16 cellular contexts compared by ENCODE assay signal in the genomic region with DNA sequence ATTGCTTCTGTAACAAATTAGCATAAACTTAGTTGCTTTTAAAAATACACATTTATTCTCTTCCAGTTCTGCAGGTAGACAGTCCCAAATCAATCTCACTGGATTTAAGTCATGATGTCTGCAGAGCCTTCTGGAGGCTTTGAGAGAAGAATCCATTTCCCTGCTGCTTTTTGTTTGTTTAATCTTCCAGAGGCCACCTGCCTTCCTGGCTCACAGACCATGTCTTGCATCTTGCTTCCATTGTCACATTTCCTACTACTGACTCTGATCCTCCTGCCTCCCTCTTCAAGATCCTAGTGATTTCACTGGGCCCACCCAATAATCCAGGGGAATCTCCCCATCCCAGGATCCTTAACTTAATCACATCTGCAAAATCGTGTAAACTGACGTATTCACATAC.
DNase-seq lines count a peak whose midpoint lies in the region; ATAC-seq and TF ChIP-seq lines count a peak whose summit lies in the region.
"Had no signal": no experiment of that assay in that cellular context is flagged by ENCODE, and none has a peak within 500 bp of the region (broad histone marks: within the 10 kb centered on the region; RNA-seq: fewer than 3 reads in every experiment).

No MANE protein-coding gene starts in this region.

- no peak for DNase-seq in GM23338 (ENCODE audit: low spot score)
- peak; percentile 65 for DNase-seq in NCI-H1417 treated with DMSO at 0.1 percent for 48 hours (lab: John Stamatoyannopoulos, UW)
- DNase-seq in NCI-H345 (lab: John Stamatoyannopoulos, UW) = peak; percentile 47
- DNase-seq in WERI-Rb-1 = peak; percentile 56
- DNase-seq in colonic mucosa = no peak
- no peak for DNase-seq in right lobe of liver
- no peak for DNase-seq in NCI-H1436 treated with DMSO at 0.1 percent for 48 hours (lab: John Stamatoyannopoulos, UW)
- DNase-seq in OCI-M1 (lab: John Stamatoyannopoulos, UW) = no peak
- DNase-seq: CD4-positive, alpha-beta T cell; EL; H7; NCI-H2029; NCI-H226; PC-3; T-helper 17 cell had no signal

- H3K4me1 ChIP-seq in GM23338 (ENCODE audit: insufficient read depth) (0 out of 2 replicates have a peak, but pooled peaks cover 7% of the 10 kb centered on the region), colonic mucosa (no peaks in the 10 kb centered on the region), right lobe of liver (no peaks in the 10 kb centered on the region)

- no peaks in the 10 kb centered on the region for H3K9me2 ChIP-seq in GM23338 (ENCODE audit: insufficient read depth)

- peaks cover 2% of the 10 kb centered on the region for H3K27me3 Mint-ChIP-seq in GM23338 (ENCODE audit: insufficient read depth, low read depth, poor library complexity)

- H3K36me3 Mint-ChIP-seq in GM23338 (ENCODE audit: low read depth) = no peaks in the 10 kb centered on the region

- intact Hi-C loops in colonic mucosa (cut with DNase I) = no loop called here
- intact Hi-C loops in right lobe of liver (cut with DNase I) = no loop called here

- ATAC-seq in GM23338 (no peak), right lobe of liver (no peak)
- ATAC-seq: PC-3, T-helper 17 cell had no signal

- TF ChIP-seq CTCF in GM23338 (conservative IDR thresholded peaks at IDR 0.05; ENCODE audit: low read depth in 2 of 2) = no peak
- TF ChIP-seq CTCF in WERI-Rb-1 (IDR thresholded peaks at IDR 0.05; ENCODE audit: low read depth, low read length) = no peak
- no peak for TF ChIP-seq CTCF in colonic mucosa (IDR thresholded peaks at IDR 0.05)
- TF ChIP-seq CTCF in right lobe of liver (IDR thresholded peaks at IDR 0.05) = no peak

- peaks cover 22% of the 10 kb centered on the region for H3K4me1 Mint-ChIP-seq in GM23338
- H3K4me1 Mint-ChIP-seq: B cell had no signal

- no peak overlapping the region for H3K4me3 Mint-ChIP-seq in GM23338
- H3K4me3 Mint-ChIP-seq: B cell; CD4-positive, alpha-beta T cell; T-helper 17 cell had no signal

- H3K9ac ChIP-seq in colonic mucosa (ENCODE audit: low read depth in 2 of 2, low read length in 2 of 2) = no peak overlapping the region

- H3K9me3 ChIP-seq in WERI-Rb-1 (ENCODE audit: severe bottlenecking) (no peaks in the 10 kb centered on the region), colonic mucosa (no peaks in the 10 kb centered on the region), right lobe of liver (no peaks in the 10 kb centered on the region)

- peaks cover 5% of the 10 kb centered on the region; the same call in 1 of the 2 replicates for H3K27me3 ChIP-seq in GM23338 (ENCODE audit: insufficient read depth)
- no peaks in the 10 kb centered on the region for H3K27me3 ChIP-seq in WERI-Rb-1 (ENCODE audit: insufficient read depth, low read depth, severe bottlenecking)
- H3K27me3 ChIP-seq in colonic mucosa = no peaks in the 10 kb centered on the region
- H3K27me3 ChIP-seq in right lobe of liver = no peaks in the 10 kb centered on the region

- no peaks in the 10 kb centered on the region for H3K9me3 Mint-ChIP-seq in GM23338
- H3K9me3 Mint-ChIP-seq: CD4-positive, alpha-beta T cell had no signal

- H3K4me3 ChIP-seq in GM23338 (no peak overlapping the region), WERI-Rb-1 (ENCODE audit: low read depth, low read length) (no peak overlapping the region), colonic mucosa (no peak overlapping the region), right lobe of liver (no peak overlapping the region)

- no peaks in the 10 kb centered on the region for H3K79me2 ChIP-seq in GM23338 (replicated peaks; ENCODE audit: insufficient read depth)

- WGBS in right lobe of liver (ENCODE audit: insufficient coverage, low coverage, low lambda C conversion rate, missing lambda C conversion rate) = 69% methylated on average over 2 of the region's 2 CpGs

- no peak for TF ChIP-seq POLR2A in right lobe of liver (IDR thresholded peaks at IDR 0.05)

- H4K20me1 ChIP-seq in GM23338 (replicated peaks; ENCODE audit: insufficient read depth) = no peaks in the 10 kb centered on the region

- H3K4me2 ChIP-seq in GM23338 = no peak overlapping the region

- H3K36me3 ChIP-seq in GM23338 (ENCODE audit: insufficient read depth) = no peaks in the 10 kb centered on the region
- no peaks in the 10 kb centered on the region for H3K36me3 ChIP-seq in WERI-Rb-1
- no peaks in the 10 kb centered on the region for H3K36me3 ChIP-seq in colonic mucosa
- H3K36me3 ChIP-seq in right lobe of liver = no peaks in the 10 kb centered on the region

- H3F3A ChIP-seq in GM23338 (replicated peaks; ENCODE audit: low read depth) = no peaks in the 10 kb centered on the region

- no peak overlapping the region for H3K27ac Mint-ChIP-seq in GM23338
- H3K27ac Mint-ChIP-seq: B cell; CD4-positive, alpha-beta T cell; T-helper 17 cell had no signal

- peak overlapping the region; percentile 54 for H2AFZ ChIP-seq in GM23338

- H3K27ac ChIP-seq in GM23338 (ENCODE audit: low read depth) (no peak overlapping the region), WERI-Rb-1 (no peak overlapping the region; the same call in 1 of the 2 replicates), colonic mucosa (no peak overlapping the region), right lobe of liver (no peak overlapping the region)

TF ChIP-seq in GM23338, 12 proteins besides CTCF, POLR2A, EP300 and RAD21:
- TF ChIP-seq, protein P1, sequence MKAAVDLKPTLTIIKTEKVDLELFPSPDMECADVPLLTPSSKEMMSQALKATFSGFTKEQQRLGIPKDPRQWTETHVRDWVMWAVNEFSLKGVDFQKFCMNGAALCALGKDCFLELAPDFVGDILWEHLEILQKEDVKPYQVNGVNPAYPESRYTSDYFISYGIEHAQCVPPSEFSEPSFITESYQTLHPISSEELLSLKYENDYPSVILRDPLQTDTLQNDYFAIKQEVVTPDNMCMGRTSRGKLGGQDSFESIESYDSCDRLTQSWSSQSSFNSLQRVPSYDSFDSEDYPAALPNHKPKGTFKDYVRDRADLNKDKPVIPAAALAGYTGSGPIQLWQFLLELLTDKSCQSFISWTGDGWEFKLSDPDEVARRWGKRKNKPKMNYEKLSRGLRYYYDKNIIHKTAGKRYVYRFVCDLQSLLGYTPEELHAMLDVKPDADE (IDR thresholded peaks at IDR 0.05) = no peak
- no peak for TF ChIP-seq STAT1 (IDR thresholded peaks at IDR 0.05; ENCODE audit: unreplicated experiment)
- TF ChIP-seq EZH2phosphoT487 (IDR thresholded peaks at IDR 0.05; ENCODE audit: unreplicated experiment) = no peak
- TF ChIP-seq POLR2AphosphoS5 (IDR thresholded peaks at IDR 0.05; ENCODE audit: low read depth) = no peak
- no peak for TF ChIP-seq NANOG (IDR thresholded peaks at IDR 0.05; ENCODE audit: borderline replicate concordance)
- TF ChIP-seq ZNF331 (CRISPR knock-in tag; IDR thresholded peaks at IDR 0.05; ENCODE audit: low read depth) = no peak
- TF ChIP-seq, protein P2, sequence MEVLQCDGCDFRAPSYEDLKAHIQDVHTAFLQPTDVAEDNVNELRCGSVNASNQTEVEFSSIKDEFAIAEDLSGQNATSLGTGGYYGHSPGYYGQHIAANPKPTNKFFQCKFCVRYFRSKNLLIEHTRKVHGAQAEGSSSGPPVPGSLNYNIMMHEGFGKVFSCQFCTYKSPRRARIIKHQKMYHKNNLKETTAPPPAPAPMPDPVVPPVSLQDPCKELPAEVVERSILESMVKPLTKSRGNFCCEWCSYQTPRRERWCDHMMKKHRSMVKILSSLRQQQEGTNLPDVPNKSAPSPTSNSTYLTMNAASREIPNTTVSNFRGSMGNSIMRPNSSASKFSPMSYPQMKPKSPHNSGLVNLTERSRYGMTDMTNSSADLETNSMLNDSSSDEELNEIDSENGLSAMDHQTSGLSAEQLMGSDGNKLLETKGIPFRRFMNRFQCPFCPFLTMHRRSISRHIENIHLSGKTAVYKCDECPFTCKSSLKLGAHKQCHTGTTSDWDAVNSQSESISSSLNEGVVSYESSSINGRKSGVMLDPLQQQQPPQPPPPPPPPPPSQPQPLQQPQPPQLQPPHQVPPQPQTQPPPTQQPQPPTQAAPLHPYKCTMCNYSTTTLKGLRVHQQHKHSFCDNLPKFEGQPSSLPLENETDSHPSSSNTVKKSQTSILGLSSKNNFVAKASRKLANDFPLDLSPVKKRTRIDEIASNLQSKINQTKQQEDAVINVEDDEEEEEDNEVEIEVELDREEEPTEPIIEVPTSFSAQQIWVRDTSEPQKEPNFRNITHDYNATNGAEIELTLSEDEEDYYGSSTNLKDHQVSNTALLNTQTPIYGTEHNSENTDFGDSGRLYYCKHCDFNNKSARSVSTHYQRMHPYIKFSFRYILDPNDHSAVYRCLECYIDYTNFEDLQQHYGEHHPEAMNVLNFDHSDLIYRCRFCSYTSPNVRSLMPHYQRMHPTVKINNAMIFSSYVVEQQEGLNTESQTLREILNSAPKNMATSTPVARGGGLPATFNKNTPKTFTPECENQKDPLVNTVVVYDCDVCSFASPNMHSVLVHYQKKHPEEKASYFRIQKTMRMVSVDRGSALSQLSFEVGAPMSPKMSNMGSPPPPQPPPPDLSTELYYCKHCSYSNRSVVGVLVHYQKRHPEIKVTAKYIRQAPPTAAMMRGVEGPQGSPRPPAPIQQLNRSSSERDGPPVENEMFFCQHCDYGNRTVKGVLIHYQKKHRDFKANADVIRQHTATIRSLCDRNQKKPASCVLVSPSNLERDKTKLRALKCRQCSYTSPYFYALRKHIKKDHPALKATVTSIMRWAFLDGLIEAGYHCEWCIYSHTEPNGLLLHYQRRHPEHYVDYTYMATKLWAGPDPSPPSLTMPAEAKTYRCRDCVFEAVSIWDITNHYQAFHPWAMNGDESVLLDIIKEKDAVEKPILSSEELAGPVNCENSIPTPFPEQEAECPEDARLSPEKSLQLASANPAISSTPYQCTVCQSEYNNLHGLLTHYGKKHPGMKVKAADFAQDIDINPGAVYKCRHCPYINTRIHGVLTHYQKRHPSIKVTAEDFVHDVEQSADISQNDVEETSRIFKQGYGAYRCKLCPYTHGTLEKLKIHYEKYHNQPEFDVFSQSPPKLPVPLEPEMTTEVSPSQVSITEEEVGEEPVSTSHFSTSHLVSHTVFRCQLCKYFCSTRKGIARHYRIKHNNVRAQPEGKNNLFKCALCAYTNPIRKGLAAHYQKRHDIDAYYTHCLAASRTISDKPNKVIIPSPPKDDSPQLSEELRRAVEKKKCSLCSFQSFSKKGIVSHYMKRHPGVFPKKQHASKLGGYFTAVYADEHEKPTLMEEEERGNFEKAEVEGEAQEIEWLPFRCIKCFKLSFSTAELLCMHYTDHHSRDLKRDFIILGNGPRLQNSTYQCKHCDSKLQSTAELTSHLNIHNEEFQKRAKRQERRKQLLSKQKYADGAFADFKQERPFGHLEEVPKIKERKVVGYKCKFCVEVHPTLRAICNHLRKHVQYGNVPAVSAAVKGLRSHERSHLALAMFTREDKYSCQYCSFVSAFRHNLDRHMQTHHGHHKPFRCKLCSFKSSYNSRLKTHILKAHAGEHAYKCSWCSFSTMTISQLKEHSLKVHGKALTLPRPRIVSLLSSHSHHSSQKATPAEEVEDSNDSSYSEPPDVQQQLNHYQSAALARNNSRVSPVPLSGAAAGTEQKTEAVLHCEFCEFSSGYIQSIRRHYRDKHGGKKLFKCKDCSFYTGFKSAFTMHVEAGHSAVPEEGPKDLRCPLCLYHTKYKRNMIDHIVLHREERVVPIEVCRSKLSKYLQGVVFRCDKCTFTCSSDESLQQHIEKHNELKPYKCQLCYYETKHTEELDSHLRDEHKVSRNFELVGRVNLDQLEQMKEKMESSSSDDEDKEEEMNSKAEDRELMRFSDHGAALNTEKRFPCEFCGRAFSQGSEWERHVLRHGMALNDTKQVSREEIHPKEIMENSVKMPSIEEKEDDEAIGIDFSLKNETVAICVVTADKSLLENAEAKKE (CRISPR knock-in tag; IDR thresholded peaks at IDR 0.05) = no peak

Comparison
In these comparisons a context has a peak if more than half of its experiments do, and no peak if none do; other contexts are left out.
1. DNase-seq: peak in NCI-H1417 treated with DMSO at 0.1 percent for 48 hours (single experiment), NCI-H345 (single experiment) and WERI-Rb-1 (single experiment); none in GM23338 (single experiment), colonic mucosa (single experiment), right lobe of liver (0 of 3), NCI-H1436 treated with DMSO at 0.1 percent for 48 hours (single experiment) and OCI-M1 (single experiment).